In genomic region chr16:89120921-89121351, GRCh38 we compare ENCODE assay signal across 1 cellular context.
TF ChIP-seq lines count a peak whose summit lies in the region.

No MANE protein-coding gene starts in this region.

TF ChIP-seq in SK-N-SH treated with all-trans-retinoic acid at 6 μM for 48 hours, 23 proteins besides CTCF, POLR2A, EP300 and RAD21 (continued from another document):
- TF ChIP-seq TSHZ2 (CRISPR knock-in tag; IDR thresholded peaks at IDR 0.05) (no peak), TOX (CRISPR knock-in tag; IDR thresholded peaks at IDR 0.05; ENCODE audit: borderline replicate concordance) (no peak), CREB5 (CRISPR knock-in tag; IDR thresholded peaks at IDR 0.05; ENCODE audit: low read depth) (no peak), ZNF565 (CRISPR knock-in tag; conservative IDR thresholded peaks at IDR 0.05; ENCODE audit: low read depth) (no peak)
